ENCODE assay signal across 1 cellular context in the genomic region with DNA sequence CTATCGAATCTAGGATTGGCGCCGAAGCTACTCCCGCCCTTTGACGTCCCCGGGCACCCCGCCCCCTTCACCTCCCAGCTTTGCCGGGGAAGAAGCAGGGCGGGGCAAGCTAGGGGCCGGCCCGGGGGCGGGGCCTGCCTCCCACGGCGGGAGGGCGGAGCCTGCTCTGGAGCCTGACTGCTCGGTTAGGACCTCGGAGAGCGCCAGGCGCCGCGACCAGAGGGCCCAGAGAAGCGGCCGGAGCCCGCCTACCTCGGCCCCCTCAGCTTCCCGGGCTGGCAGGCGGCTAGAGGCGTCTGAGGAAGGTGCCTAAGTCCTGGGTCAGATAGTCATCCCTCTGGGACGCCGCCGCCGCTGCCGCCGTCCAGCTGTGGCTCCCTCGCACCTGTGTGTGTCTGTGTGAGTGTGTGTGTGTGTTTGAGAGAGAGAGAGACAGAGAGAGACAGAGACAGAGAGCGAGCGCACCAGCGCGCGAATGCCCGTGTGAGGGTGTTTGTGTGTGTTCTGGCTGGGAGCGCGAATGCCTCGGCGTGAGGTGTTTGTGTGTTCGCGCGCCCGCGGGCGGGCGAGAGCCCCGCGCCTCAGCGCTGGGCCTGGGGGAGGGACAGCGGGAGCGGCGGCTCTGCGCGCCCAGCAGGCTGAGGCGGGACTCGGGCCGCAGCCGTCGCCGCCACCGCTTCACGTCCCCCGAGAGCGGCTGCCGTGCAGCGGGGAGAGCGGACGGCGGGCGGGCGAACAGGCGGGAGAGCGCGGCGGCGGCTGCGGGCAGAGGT.
TF ChIP-seq lines count a peak whose summit lies in the region.

STXBP5L (plus strand) TSS at position 176 of the 773 bp plus-strand sequence. CDS start 1,374 bp downstream, outside the sequence.

TF ChIP-seq in HEK293, 187 proteins besides CTCF, POLR2A, EP300 and RAD21 (continued from another document and continues in another):
- TF ChIP-seq, protein P1, sequence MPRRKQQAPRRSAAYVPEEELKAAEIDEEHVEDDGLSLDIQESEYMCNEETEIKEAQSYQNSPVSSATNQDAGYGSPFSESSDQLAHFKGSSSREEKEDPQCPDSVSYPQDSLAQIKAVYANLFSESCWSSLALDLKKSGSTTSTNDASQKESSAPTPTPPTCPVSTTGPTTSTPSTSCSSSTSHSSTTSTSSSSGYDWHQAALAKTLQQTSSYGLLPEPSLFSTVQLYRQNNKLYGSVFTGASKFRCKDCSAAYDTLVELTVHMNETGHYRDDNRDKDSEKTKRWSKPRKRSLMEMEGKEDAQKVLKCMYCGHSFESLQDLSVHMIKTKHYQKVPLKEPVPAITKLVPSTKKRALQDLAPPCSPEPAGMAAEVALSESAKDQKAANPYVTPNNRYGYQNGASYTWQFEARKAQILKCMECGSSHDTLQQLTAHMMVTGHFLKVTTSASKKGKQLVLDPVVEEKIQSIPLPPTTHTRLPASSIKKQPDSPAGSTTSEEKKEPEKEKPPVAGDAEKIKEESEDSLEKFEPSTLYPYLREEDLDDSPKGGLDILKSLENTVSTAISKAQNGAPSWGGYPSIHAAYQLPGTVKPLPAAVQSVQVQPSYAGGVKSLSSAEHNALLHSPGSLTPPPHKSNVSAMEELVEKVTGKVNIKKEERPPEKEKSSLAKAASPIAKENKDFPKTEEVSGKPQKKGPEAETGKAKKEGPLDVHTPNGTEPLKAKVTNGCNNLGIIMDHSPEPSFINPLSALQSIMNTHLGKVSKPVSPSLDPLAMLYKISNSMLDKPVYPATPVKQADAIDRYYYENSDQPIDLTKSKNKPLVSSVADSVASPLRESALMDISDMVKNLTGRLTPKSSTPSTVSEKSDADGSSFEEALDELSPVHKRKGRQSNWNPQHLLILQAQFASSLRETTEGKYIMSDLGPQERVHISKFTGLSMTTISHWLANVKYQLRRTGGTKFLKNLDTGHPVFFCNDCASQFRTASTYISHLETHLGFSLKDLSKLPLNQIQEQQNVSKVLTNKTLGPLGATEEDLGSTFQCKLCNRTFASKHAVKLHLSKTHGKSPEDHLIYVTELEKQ (tag by site-specific recombination; IDR thresholded peaks at IDR 0.05; ENCODE audit: borderline replicate concordance) = no peak
- TF ChIP-seq ZNF776 (tag by site-specific recombination; IDR thresholded peaks at IDR 0.05; ENCODE audit: borderline replicate concordance) (no peak), YY2 (tag by site-specific recombination; IDR thresholded peaks at IDR 0.05) (no peak), ZNF132 (tag by site-specific recombination; IDR thresholded peaks at IDR 0.05; ENCODE audit: borderline replicate concordance) (no peak), ZSCAN4 (tag by site-specific recombination; IDR thresholded peaks at IDR 0.05) (peak; percentile 73), ZNF629 (tag by site-specific recombination; IDR thresholded peaks at IDR 0.05) (0 out of 2 replicates have a peak, but pooled peaks have one; percentile 34), PRDM1 (tag by site-specific recombination; IDR thresholded peaks at IDR 0.05) (no peak), ZNF112 (tag by site-specific recombination; IDR thresholded peaks at IDR 0.05) (no peak), GLI2 (tag by site-specific recombination; IDR thresholded peaks at IDR 0.05; ENCODE audit: borderline replicate concordance, low read depth) (no peak), ZNF362 (tag by site-specific recombination; IDR thresholded peaks at IDR 0.05) (no peak), ZBTB10 (tag by site-specific recombination; IDR thresholded peaks at IDR 0.05) (0 out of 2 replicates have a peak, but pooled peaks have one; percentile 26), SP7 (tag by site-specific recombination; IDR thresholded peaks at IDR 0.05) (peak; percentile 78), ZNF146 (tag by site-specific recombination; IDR thresholded peaks at IDR 0.05) (no peak), KLF1 (tag by site-specific recombination; IDR thresholded peaks at IDR 0.05) (no peak), HOXD13 (CRISPR knock-in tag; IDR thresholded peaks at IDR 0.05; ENCODE audit: borderline replicate concordance) (no peak), ZNF24 (tag by site-specific recombination; IDR thresholded peaks at IDR 0.05) (no peak), ZNF777 (tag by site-specific recombination; IDR thresholded peaks at IDR 0.05; ENCODE audit: borderline replicate concordance) (peak; percentile 65; the same call in 1 of the 2 replicates), ZNF624 (tag by site-specific recombination; IDR thresholded peaks at IDR 0.05) (0 out of 2 replicates have a peak, but pooled peaks have one; percentile 31), FEZF1 (tag by site-specific recombination; IDR thresholded peaks at IDR 0.05) (no peak), ZNF558 (tag by site-specific recombination; IDR thresholded peaks at IDR 0.05) (no peak), MZF1 (tag by site-specific recombination; IDR thresholded peaks at IDR 0.05; ENCODE audit: borderline replicate concordance) (no peak), ZNF785 (tag by site-specific recombination; IDR thresholded peaks at IDR 0.05) (no peak), ZNF416 (tag by site-specific recombination; IDR thresholded peaks at IDR 0.05) (no peak), ZNF670 (tag by site-specific recombination; IDR thresholded peaks at IDR 0.05; ENCODE audit: low read depth) (no peak), ZNF549 (tag by site-specific recombination; IDR thresholded peaks at IDR 0.05) (no peak), SALL2 (tag by site-specific recombination; IDR thresholded peaks at IDR 0.05; ENCODE audit: borderline replicate concordance) (no peak), ZNF560 (tag by site-specific recombination; IDR thresholded peaks at IDR 0.05; ENCODE audit: borderline replicate concordance) (no peak)
- TF ChIP-seq, protein P2, sequence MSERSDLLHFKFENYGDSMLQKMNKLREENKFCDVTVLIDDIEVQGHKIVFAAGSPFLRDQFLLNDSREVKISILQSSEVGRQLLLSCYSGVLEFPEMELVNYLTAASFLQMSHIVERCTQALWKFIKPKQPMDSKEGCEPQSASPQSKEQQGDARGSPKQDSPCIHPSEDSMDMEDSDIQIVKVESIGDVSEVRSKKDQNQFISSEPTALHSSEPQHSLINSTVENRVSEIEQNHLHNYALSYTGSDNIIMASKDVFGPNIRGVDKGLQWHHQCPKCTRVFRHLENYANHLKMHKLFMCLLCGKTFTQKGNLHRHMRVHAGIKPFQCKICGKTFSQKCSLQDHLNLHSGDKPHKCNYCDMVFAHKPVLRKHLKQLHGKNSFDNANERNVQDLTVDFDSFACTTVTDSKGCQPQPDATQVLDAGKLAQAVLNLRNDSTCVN (tag by site-specific recombination; optimal IDR thresholded peaks at IDR 0.05) = peak; percentile 95
- TF ChIP-seq, protein P3, sequence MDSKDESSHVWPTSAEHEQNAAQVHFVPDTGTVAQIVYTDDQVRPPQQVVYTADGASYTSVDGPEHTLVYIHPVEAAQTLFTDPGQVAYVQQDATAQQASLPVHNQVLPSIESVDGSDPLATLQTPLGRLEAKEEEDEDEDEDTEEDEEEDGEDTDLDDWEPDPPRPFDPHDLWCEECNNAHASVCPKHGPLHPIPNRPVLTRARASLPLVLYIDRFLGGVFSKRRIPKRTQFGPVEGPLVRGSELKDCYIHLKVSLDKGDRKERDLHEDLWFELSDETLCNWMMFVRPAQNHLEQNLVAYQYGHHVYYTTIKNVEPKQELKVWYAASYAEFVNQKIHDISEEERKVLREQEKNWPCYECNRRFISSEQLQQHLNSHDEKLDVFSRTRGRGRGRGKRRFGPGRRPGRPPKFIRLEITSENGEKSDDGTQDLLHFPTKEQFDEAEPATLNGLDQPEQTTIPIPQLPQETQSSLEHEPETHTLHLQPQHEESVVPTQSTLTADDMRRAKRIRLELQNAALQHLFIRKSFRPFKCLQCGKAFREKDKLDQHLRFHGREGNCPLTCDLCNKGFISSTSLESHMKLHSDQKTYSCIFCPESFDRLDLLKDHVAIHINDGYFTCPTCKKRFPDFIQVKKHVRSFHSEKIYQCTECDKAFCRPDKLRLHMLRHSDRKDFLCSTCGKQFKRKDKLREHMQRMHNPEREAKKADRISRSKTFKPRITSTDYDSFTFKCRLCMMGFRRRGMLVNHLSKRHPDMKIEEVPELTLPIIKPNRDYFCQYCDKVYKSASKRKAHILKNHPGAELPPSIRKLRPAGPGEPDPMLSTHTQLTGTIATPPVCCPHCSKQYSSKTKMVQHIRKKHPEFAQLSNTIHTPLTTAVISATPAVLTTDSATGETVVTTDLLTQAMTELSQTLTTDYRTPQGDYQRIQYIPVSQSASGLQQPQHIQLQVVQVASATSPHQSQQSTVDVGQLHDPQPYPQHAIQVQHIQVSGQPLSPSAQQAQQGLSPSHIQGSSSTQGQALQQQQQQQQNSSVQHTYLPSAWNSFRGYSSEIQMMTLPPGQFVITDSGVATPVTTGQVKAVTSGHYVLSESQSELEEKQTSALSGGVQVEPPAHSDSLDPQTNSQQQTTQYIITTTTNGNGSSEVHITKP (tag by site-specific recombination; IDR thresholded peaks at IDR 0.05) = peak; percentile 27
- TF ChIP-seq, protein P4, sequence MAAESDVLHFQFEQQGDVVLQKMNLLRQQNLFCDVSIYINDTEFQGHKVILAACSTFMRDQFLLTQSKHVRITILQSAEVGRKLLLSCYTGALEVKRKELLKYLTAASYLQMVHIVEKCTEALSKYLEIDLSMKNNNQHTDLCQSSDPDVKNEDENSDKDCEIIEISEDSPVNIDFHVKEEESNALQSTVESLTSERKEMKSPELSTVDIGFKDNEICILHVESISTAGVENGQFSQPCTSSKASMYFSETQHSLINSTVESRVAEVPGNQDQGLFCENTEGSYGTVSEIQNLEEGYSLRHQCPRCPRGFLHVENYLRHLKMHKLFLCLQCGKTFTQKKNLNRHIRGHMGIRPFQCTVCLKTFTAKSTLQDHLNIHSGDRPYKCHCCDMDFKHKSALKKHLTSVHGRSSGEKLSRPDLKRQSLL (tag by site-specific recombination; IDR thresholded peaks at IDR 0.05) = 0 out of 2 replicates have a peak, but pooled peaks have one; percentile 4
- TF ChIP-seq, protein P5, sequence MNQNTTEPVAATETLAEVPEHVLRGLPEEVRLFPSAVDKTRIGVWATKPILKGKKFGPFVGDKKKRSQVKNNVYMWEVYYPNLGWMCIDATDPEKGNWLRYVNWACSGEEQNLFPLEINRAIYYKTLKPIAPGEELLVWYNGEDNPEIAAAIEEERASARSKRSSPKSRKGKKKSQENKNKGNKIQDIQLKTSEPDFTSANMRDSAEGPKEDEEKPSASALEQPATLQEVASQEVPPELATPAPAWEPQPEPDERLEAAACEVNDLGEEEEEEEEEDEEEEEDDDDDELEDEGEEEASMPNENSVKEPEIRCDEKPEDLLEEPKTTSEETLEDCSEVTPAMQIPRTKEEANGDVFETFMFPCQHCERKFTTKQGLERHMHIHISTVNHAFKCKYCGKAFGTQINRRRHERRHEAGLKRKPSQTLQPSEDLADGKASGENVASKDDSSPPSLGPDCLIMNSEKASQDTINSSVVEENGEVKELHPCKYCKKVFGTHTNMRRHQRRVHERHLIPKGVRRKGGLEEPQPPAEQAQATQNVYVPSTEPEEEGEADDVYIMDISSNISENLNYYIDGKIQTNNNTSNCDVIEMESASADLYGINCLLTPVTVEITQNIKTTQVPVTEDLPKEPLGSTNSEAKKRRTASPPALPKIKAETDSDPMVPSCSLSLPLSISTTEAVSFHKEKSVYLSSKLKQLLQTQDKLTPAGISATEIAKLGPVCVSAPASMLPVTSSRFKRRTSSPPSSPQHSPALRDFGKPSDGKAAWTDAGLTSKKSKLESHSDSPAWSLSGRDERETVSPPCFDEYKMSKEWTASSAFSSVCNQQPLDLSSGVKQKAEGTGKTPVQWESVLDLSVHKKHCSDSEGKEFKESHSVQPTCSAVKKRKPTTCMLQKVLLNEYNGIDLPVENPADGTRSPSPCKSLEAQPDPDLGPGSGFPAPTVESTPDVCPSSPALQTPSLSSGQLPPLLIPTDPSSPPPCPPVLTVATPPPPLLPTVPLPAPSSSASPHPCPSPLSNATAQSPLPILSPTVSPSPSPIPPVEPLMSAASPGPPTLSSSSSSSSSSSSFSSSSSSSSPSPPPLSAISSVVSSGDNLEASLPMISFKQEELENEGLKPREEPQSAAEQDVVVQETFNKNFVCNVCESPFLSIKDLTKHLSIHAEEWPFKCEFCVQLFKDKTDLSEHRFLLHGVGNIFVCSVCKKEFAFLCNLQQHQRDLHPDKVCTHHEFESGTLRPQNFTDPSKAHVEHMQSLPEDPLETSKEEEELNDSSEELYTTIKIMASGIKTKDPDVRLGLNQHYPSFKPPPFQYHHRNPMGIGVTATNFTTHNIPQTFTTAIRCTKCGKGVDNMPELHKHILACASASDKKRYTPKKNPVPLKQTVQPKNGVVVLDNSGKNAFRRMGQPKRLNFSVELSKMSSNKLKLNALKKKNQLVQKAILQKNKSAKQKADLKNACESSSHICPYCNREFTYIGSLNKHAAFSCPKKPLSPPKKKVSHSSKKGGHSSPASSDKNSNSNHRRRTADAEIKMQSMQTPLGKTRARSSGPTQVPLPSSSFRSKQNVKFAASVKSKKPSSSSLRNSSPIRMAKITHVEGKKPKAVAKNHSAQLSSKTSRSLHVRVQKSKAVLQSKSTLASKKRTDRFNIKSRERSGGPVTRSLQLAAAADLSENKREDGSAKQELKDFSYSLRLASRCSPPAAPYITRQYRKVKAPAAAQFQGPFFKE (tag by site-specific recombination; IDR thresholded peaks at IDR 0.05; ENCODE audit: borderline replicate concordance) = no peak
